Comparison of ENCODE assay signal across 8 cellular contexts in genomic region chr17:77098884-77099545, GRCh38. TPM values are rescaled to one million over a fixed set of nuclear protein-coding genes. Genes with fewer than 3 reads are reported as not detected.
DNase-seq lines count a peak whose midpoint lies in the region; ATAC-seq and TF ChIP-seq lines count a peak whose summit lies in the region.

No MANE protein-coding gene starts in this region.

- peaks cover 8% of the 10 kb centered on the region for H3K36me3 ChIP-seq in mammary epithelial cell (ENCODE audit: insufficient read depth, low read length)
- peaks cover 0 to 24% of the 10 kb centered on the region in 2 donors for H3K36me3 ChIP-seq in left lung

- H3K79me2 ChIP-seq in mammary epithelial cell (ENCODE audit: insufficient read depth, low read length), result peaks cover 17% of the 10 kb centered on the region

- in situ Hi-C loops in mammary epithelial cell (cut with MboI; ENCODE audit: low sequenced_read_pairs in 2 of 2), result no loop called here

- no peak overlapping the region for H3K4me2 ChIP-seq in mammary epithelial cell (ENCODE audit: insufficient read depth, low read depth, low read length)

- intact Hi-C loops in mammary epithelial cell (cut with micrococcal nuclease), result no loop called here
- intact Hi-C loops in left lung (cut with DNase I), result loop anchor here (10.0 kb wide), 3 partner anchors 46 to 106 kb away; partner anchors contain the start of gene SEC14L1 (in 1 of the 2)

- dilution Hi-C loops in mammary epithelial cell (cut with HindIII; ENCODE audit: low sequenced_read_pairs), result no loop called here

- H3K9ac ChIP-seq in mammary epithelial cell (ENCODE audit: insufficient read depth, low read length), result peak overlapping the region; percentile 5

- H3K4me3 ChIP-seq in mammary epithelial cell (replicated peaks in 1 of 3; ENCODE audit: insufficient read depth in 1 of 3, low read depth in 2 of 3, low read length in 3 of 3) (no peak overlapping the region), left lung (no peak overlapping the region)

- no peak for DNase-seq in activated T-cell treated with anti-CD3 and anti-CD28 coated beads, Interleukin-2, amount 50 U/mL, for 72 hours
- no peak for DNase-seq in activated T-cell treated with anti-CD3 and anti-CD28 coated beads, Interleukin-2, amount 50 U/mL, for 1 hour
- DNase-seq in mammary epithelial cell (peak; percentile 38), left lung (peak in 1 of 2 donors; percentile 50), type B pancreatic cell (ENCODE audit: extremely low spot score, unreplicated experiment) (no peak), foreskin keratinocyte (no peak), T1000 (lab: John Stamatoyannopoulos, UW) (no peak), NCI-H2081 (lab: John Stamatoyannopoulos, UW) (no peak)

- peak overlapping the region; percentile 34 for H3K27ac Mint-ChIP-seq in activated T-cell treated with anti-CD3 and anti-CD28 coated beads, Interleukin-2, amount 50 U/mL, for 72 hours
- peak overlapping the region; percentile 34 for H3K27ac Mint-ChIP-seq in type B pancreatic cell

- no peaks in the 10 kb centered on the region for H3K9me3 Mint-ChIP-seq in activated T-cell treated with anti-CD3 and anti-CD28 coated beads, Interleukin-2, amount 50 U/mL, for 72 hours
- no peaks in the 10 kb centered on the region for H3K9me3 Mint-ChIP-seq in type B pancreatic cell

- H3K4me1 ChIP-seq in mammary epithelial cell (ENCODE audit: insufficient read depth, low read length) (peaks cover 15% of the 10 kb centered on the region), left lung (peaks cover 28 to 53% of the 10 kb centered on the region in 2 donors), foreskin keratinocyte (no peaks in the 10 kb centered on the region)

- no peak for TF ChIP-seq CTCF in mammary epithelial cell (conservative IDR thresholded peaks at IDR 0.05 in 1 of 2, IDR thresholded peaks at IDR 0.05 in 1 of 2; ENCODE audit: extremely low read depth in 1 of 2, insufficient read depth in 1 of 2, low read depth in 1 of 2, low read length in 2 of 2)
- TF ChIP-seq CTCF in left lung (IDR thresholded peaks at IDR 0.05), result no peak
- TF ChIP-seq CTCF in type B pancreatic cell (conservative IDR thresholded peaks at IDR 0.05), result no peak
- TF ChIP-seq CTCF in foreskin keratinocyte (conservative IDR thresholded peaks at IDR 0.05), result no peak

- H4K20me1 ChIP-seq in mammary epithelial cell (ENCODE audit: insufficient read depth, low read length), result no peaks in the 10 kb centered on the region

- CTCF ChIA-PET in mammary epithelial cell (lab: Charles Lee; ENCODE audit: low non-redundant PET), result no interaction called here

- H3K9me3 ChIP-seq in mammary epithelial cell (replicated peaks; ENCODE audit: insufficient read depth, low read length) (no peaks in the 10 kb centered on the region), left lung (no peaks in the 10 kb centered on the region)

- 52% methylated on average over 9 of the region's 9 CpGs for WGBS in mammary epithelial cell (ENCODE audit: low coverage, missing lambda C conversion rate)

- H3K27me3 ChIP-seq in mammary epithelial cell (ENCODE audit: insufficient read depth, low read length) (no peaks in the 10 kb centered on the region), left lung (no peaks in the 10 kb centered on the region), foreskin keratinocyte (no peaks in the 10 kb centered on the region)

- H3K27me3 Mint-ChIP-seq in activated T-cell treated with anti-CD3 and anti-CD28 coated beads, Interleukin-2, amount 50 U/mL, for 72 hours (ENCODE audit: low read depth), result no peaks in the 10 kb centered on the region
- no peaks in the 10 kb centered on the region for H3K27me3 Mint-ChIP-seq in type B pancreatic cell

- no peak for ATAC-seq in activated T-cell treated with anti-CD3 and anti-CD28 coated beads, Interleukin-2, amount 50 U/mL, for 72 hours (replicated peaks in 1 of 2)
- ATAC-seq in left lung (peak; percentile 73), foreskin keratinocyte (no peak)

- BruUV-seq in mammary epithelial cell (replicated peaks; lab: Mats Ljungman, UMichigan), result no TSS peak

- no peak overlapping the region for H3K27ac ChIP-seq in mammary epithelial cell (ENCODE audit: insufficient read depth, low read depth, low read length)
- H3K27ac ChIP-seq in left lung, result peak overlapping the region; percentile 71 to 90
- no peak overlapping the region for H3K27ac ChIP-seq in foreskin keratinocyte

- H3K4me3 Mint-ChIP-seq in activated T-cell treated with anti-CD3 and anti-CD28 coated beads, Interleukin-2, amount 50 U/mL, for 72 hours, result no peak overlapping the region
- H3K4me3 Mint-ChIP-seq in type B pancreatic cell, result no peak overlapping the region

- peaks cover 54% of the 10 kb centered on the region for H3K4me1 Mint-ChIP-seq in activated T-cell treated with anti-CD3 and anti-CD28 coated beads, Interleukin-2, amount 50 U/mL, for 72 hours (ENCODE audit: low read depth)
- peaks cover 31% of the 10 kb centered on the region for H3K4me1 Mint-ChIP-seq in type B pancreatic cell (ENCODE audit: unreplicated experiment)

- peaks cover 5 to 14% of the 10 kb centered on the region in 2 donors for H3K36me3 Mint-ChIP-seq in activated T-cell treated with anti-CD3 and anti-CD28 coated beads, Interleukin-2, amount 50 U/mL, for 72 hours (ENCODE audit: insufficient read depth in 2 of 2)
- H3K36me3 Mint-ChIP-seq in type B pancreatic cell, result peaks cover 11% of the 10 kb centered on the region

- no peak overlapping the region for H2AFZ ChIP-seq in mammary epithelial cell (ENCODE audit: low read depth, low read length)

RNA-seq across cellular contexts. Expression of gene SEC14L1, which starts 41.8 kb away (rescaled TPM):
- total RNA-seq in activated T-cell treated with anti-CD3 and anti-CD28 coated beads, Interleukin-2, amount 50 U/mL, for 72 hours, result 100 to 1,000 TPM; 175 to 204 TPM
- 10 to 100 TPM; 66.0 to 67.6 TPM for total RNA-seq in mammary epithelial cell
- 34.8 TPM for polyA plus RNA-seq in mammary epithelial cell
- 53.9 TPM for polyA minus RNA-seq in mammary epithelial cell
- 100 to 1,000 TPM in 1 of 2 donors, 10 to 100 TPM in 1; 84.7 to 151 TPM for total RNA-seq in left lung
- 42.3 and 74.9 TPM in 2 replicates for total RNA-seq in type B pancreatic cell (ENCODE audit: low replicate concordance)
- total RNA-seq in foreskin keratinocyte, result 36.9 and 53.3 TPM in 2 replicates
- polyA plus RNA-seq in foreskin keratinocyte, result 20.2 and 24.2 TPM in 2 replicates

Comparison
In these comparisons a context has a peak if more than half of its experiments do, and no peak if none do; other contexts are left out.
1. H3K27ac ChIP-seq: peak in left lung (2 of 2); none in mammary epithelial cell (single experiment) and foreskin keratinocyte (single experiment).